20 cellular contexts compared by ENCODE assay signal in the genomic region with DNA sequence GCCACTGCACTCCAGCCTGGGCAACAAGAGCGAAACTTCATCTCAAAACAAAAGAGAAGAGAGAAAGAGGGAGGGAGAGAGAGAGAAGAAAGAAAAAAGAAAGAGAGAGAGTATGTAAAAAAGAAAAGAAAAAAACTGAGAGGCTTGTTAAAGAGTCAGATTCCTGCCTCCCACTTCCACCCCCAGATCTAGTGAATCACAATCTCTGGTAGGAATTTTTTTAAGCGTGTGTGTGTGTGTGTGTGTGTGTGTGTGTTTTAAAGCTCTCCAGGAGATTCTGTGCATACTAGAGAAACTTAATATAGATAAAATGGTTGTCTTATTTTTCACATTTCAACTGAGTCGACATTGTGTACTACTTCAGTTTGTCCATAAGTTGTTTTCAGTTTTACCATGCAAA. TPM values are rescaled to one million over a fixed set of nuclear protein-coding genes. Genes with fewer than 3 reads are reported as not detected.
DNase-seq lines count a peak whose midpoint lies in the region; TF ChIP-seq lines count a peak whose summit lies in the region.
"Had no signal": no experiment of that assay in that cellular context is flagged by ENCODE, and none has a peak within 500 bp of the region (broad histone marks: within the 10 kb centered on the region; RNA-seq: fewer than 3 reads in every experiment).

No MANE protein-coding gene starts in this region.

- peak overlapping the region; percentile 63 for H3K27ac Mint-ChIP-seq in activated T-helper 2 cell treated with anti-CD3 and anti-CD28 coated beads, Interferon-gamma antibody, Interleukin-2, Interleukin-4, amounts not matched to agents 10 μg/mL and 5 μg/mL and 100 μg/mL, durations not matched to agents 14 hours and 24 hours and 36 hours
- H3K27ac Mint-ChIP-seq: activated CD4-positive, alpha-beta memory T cell treated with anti-CD3 and anti-CD28 coated beads for 36 hours; activated naive CD8-positive, alpha-beta T cell treated with anti-CD3 and anti-CD28 coated beads, Interleukin-2, amount 10 ng/mL, durations not matched to agents 7 days and 5 days; memory B cell; natural killer cell treated with Interleukin-12 subunit alpha and Interleukin-12 subunit beta and Interleukin-15 and Interleukin-18, amount 100 ng/mL, for 72 hours; stimulated activated naive B cell treated with anti-CD40 and anti-IgM and Interleukin-4, amounts not matched to agents 10 μg/mL and 1 μg/mL and 100 μg/mL, for 72 hours had no signal

- TF ChIP-seq CTCF in epithelial cell of esophagus (IDR thresholded peaks at IDR 0.05; ENCODE audit: insufficient read depth, low read depth, low read length, missing control alignments), result no peak

- no peaks in the 10 kb centered on the region for H3K27me3 Mint-ChIP-seq in activated T-helper 2 cell treated with anti-CD3 and anti-CD28 coated beads, Interferon-gamma antibody, Interleukin-2, Interleukin-4, amounts not matched to agents 10 μg/mL and 5 μg/mL and 100 μg/mL, durations not matched to agents 14 hours and 24 hours and 36 hours (ENCODE audit: low read depth)
- H3K27me3 Mint-ChIP-seq: activated CD4-positive, alpha-beta memory T cell treated with anti-CD3 and anti-CD28 coated beads for 36 hours; activated naive CD8-positive, alpha-beta T cell treated with anti-CD3 and anti-CD28 coated beads, Interleukin-2, amount 10 ng/mL, durations not matched to agents 7 days and 5 days; memory B cell; stimulated activated naive B cell treated with anti-CD40 and anti-IgM and Interleukin-4, amounts not matched to agents 10 μg/mL and 1 μg/mL and 100 μg/mL, for 72 hours had no signal

- H3K36me3 Mint-ChIP-seq in activated T-helper 2 cell treated with anti-CD3 and anti-CD28 coated beads, Interferon-gamma antibody, Interleukin-2, Interleukin-4, amounts not matched to agents 10 μg/mL and 5 μg/mL and 100 μg/mL, durations not matched to agents 14 hours and 24 hours and 36 hours (ENCODE audit: low read depth), result peaks cover 33% of the 10 kb centered on the region
- H3K36me3 Mint-ChIP-seq: natural killer cell treated with Interleukin-12 subunit alpha and Interleukin-12 subunit beta and Interleukin-15 and Interleukin-18, amount 100 ng/mL, for 72 hours had no signal

- no peak overlapping the region for H3K4me3 Mint-ChIP-seq in activated T-helper 2 cell treated with anti-CD3 and anti-CD28 coated beads, Interferon-gamma antibody, Interleukin-2, Interleukin-4, amounts not matched to agents 10 μg/mL and 5 μg/mL and 100 μg/mL, durations not matched to agents 14 hours and 24 hours and 36 hours (ENCODE audit: low read depth)
- H3K4me3 Mint-ChIP-seq: activated CD4-positive, alpha-beta memory T cell treated with anti-CD3 and anti-CD28 coated beads for 36 hours; activated naive CD8-positive, alpha-beta T cell treated with anti-CD3 and anti-CD28 coated beads, Interleukin-2, amount 10 ng/mL, durations not matched to agents 7 days and 5 days; activated T-cell treated with anti-CD3 and anti-CD28 coated beads, Interleukin-2, amount 50 U/mL, for 4 hours; CD14-positive monocyte; memory B cell; natural killer cell treated with Interleukin-12 subunit alpha and Interleukin-12 subunit beta and Interleukin-15 and Interleukin-18, amount 100 ng/mL, for 72 hours; stimulated activated naive B cell treated with anti-CD40 and anti-IgM and Interleukin-4, amounts not matched to agents 10 μg/mL and 1 μg/mL and 100 μg/mL, for 72 hours had no signal

- H3K4me1 Mint-ChIP-seq in activated T-helper 2 cell treated with anti-CD3 and anti-CD28 coated beads, Interferon-gamma antibody, Interleukin-2, Interleukin-4, amounts not matched to agents 10 μg/mL and 5 μg/mL and 100 μg/mL, durations not matched to agents 14 hours and 24 hours and 36 hours (ENCODE audit: low read depth), result peaks cover 32% of the 10 kb centered on the region
- H3K4me1 Mint-ChIP-seq: CD14-positive monocyte; memory B cell; stimulated activated naive B cell treated with anti-CD40 and anti-IgM and Interleukin-4, amounts not matched to agents 10 μg/mL and 1 μg/mL and 100 μg/mL, for 72 hours had no signal

- no peaks in the 10 kb centered on the region for H3K9me3 Mint-ChIP-seq in activated T-helper 2 cell treated with anti-CD3 and anti-CD28 coated beads, Interferon-gamma antibody, Interleukin-2, Interleukin-4, amounts not matched to agents 10 μg/mL and 5 μg/mL and 100 μg/mL, durations not matched to agents 14 hours and 24 hours and 36 hours
- H3K9me3 Mint-ChIP-seq: activated CD4-positive, alpha-beta memory T cell treated with anti-CD3 and anti-CD28 coated beads for 36 hours; activated naive CD8-positive, alpha-beta T cell treated with anti-CD3 and anti-CD28 coated beads, Interleukin-2, amount 10 ng/mL, durations not matched to agents 7 days and 5 days; activated T-cell treated with anti-CD3 and anti-CD28 coated beads, Interleukin-2, amount 50 U/mL, for 4 hours; CD14-positive monocyte; memory B cell; natural killer cell treated with Interleukin-12 subunit alpha and Interleukin-12 subunit beta and Interleukin-15 and Interleukin-18, amount 100 ng/mL, for 72 hours; stimulated activated naive B cell treated with anti-CD40 and anti-IgM and Interleukin-4, amounts not matched to agents 10 μg/mL and 1 μg/mL and 100 μg/mL, for 72 hours had no signal

- intact Hi-C loops in activated T-helper 2 cell treated with anti-CD3 and anti-CD28 coated beads, Interferon-gamma antibody, Interleukin-2, Interleukin-4, amounts not matched to agents 10 μg/mL and 5 μg/mL and 100 μg/mL, durations not matched to agents 14 hours and 24 hours and 36 hours (cut with micrococcal nuclease), result no loop called here
- intact Hi-C loops in posterior cingulate gyrus (cut with DNase I), result no loop called here

- DNase-seq in GM03348 (ENCODE audit: low spot score) (peak; percentile 55), epithelial cell of esophagus (ENCODE audit: low read depth) (peak; percentile 39), putamen (ENCODE audit: low spot score) (peak; percentile 62), NCI-H2029 treated with DMSO at 0.1 percent for 48 hours (lab: John Stamatoyannopoulos, UW) (no peak), posterior cingulate gyrus (no peak), SW 1271 (lab: John Stamatoyannopoulos, UW) (no peak)
- DNase-seq in activated T-helper 2 cell treated with anti-CD3 and anti-CD28 coated beads, Interferon-gamma antibody, Interleukin-2, Interleukin-4, amounts not matched to agents 10 μg/mL and 5 μg/mL and 100 μg/mL, durations not matched to agents 14 hours and 24 hours and 36 hours (ENCODE audit: low spot score), result no peak
- DNase-seq: activated CD4-positive, alpha-beta memory T cell treated with anti-CD3 and anti-CD28 coated beads for 36 hours; activated naive CD8-positive, alpha-beta T cell treated with anti-CD3 and anti-CD28 coated beads, Interleukin-2, amount 10 ng/mL, durations not matched to agents 7 days and 5 days; activated T-cell treated with anti-CD3 and anti-CD28 coated beads, Interleukin-2, amount 50 U/mL, for 4 hours; heart right ventricle; islet precursor cell; Kasumi-1; NCI-H1417; stimulated activated naive B cell treated with anti-CD40 and anti-IgM and Interleukin-4, amounts not matched to agents 10 μg/mL and 1 μg/mL and 100 μg/mL, for 72 hours; transverse colon had no signal

- H3K4me3 ChIP-seq in epithelial cell of esophagus (ENCODE audit: low read length), result no peak overlapping the region
- H3K4me3 ChIP-seq: heart right ventricle, prostate gland, transverse colon had no signal

RNA-seq across cellular contexts. Expression of a gene that starts 32.0 kb away (rescaled TPM):
- total RNA-seq in activated T-helper 2 cell treated with anti-CD3 and anti-CD28 coated beads, Interferon-gamma antibody, Interleukin-2, Interleukin-4, amounts not matched to agents 10 μg/mL and 5 μg/mL and 100 μg/mL, durations not matched to agents 14 hours and 24 hours and 36 hours, result 43.6 and 47.5 TPM in 2 replicates

RNA-seq across cellular contexts. Expression of a gene that starts 48.0 kb away (rescaled TPM):
- total RNA-seq in activated T-helper 2 cell treated with anti-CD3 and anti-CD28 coated beads, Interferon-gamma antibody, Interleukin-2, Interleukin-4, amounts not matched to agents 10 μg/mL and 5 μg/mL and 100 μg/mL, durations not matched to agents 14 hours and 24 hours and 36 hours, result 33.9 and 34.0 TPM in 2 replicates

Comparison
In these comparisons a context has a peak if more than half of its experiments do, and no peak if none do; other contexts are left out.
1. DNase-seq: peak in GM03348 (single experiment), epithelial cell of esophagus (single experiment) and putamen (single experiment); none in activated T-helper 2 cell treated with anti-CD3 and anti-CD28 coated beads, Interferon-gamma antibody, Interleukin-2, Interleukin-4, amounts not matched to agents 10 μg/mL and 5 μg/mL and 100 μg/mL, durations not matched to agents 14 hours and 24 hours and 36 hours (single experiment), NCI-H2029 treated with DMSO at 0.1 percent for 48 hours (single experiment), posterior cingulate gyrus (0 of 10) and SW 1271 (0 of 2).